ENCODE assay signal across 8 cellular contexts in genomic region chr22:20319041-20319744, GRCh38. TPM values are rescaled to one million over a fixed set of nuclear protein-coding genes. Genes with fewer than 3 reads are reported as not detected.
A peak's percentile ranks its signal among the peaks of the same experiment; 100 is the strongest.
DNase-seq lines count a peak whose midpoint lies in the region; ATAC-seq and TF ChIP-seq lines count a peak whose summit lies in the region.

No MANE protein-coding gene starts in this region.

- H3K9me3 ChIP-seq in CD4-positive, CD25-positive, alpha-beta regulatory T cell (ENCODE audit: control insufficient read depth in 2 of 2, low read length in 2 of 2) = no peaks in the 10 kb centered on the region
- H3K9me3 ChIP-seq in MM.1S (replicated peaks; ENCODE audit: insufficient read depth, low read length) (no peaks in the 10 kb centered on the region), mammary epithelial cell (replicated peaks; ENCODE audit: insufficient read depth, low read length) (no peaks in the 10 kb centered on the region), stomach smooth muscle (ENCODE audit: control insufficient read depth in 2 of 2, low read length in 2 of 2) (no peaks in the 10 kb centered on the region)

- dilution Hi-C loops in mammary epithelial cell (cut with HindIII; ENCODE audit: low sequenced_read_pairs) = no loop called here

- CTCF ChIA-PET in mammary epithelial cell (lab: Charles Lee; ENCODE audit: low non-redundant PET) = interaction anchor here (0.9 kb wide), 1 partner anchor 503 kb away, joined by 4 read pairs; no protein-coding TSS in a partner anchor

- H3F3A ChIP-seq in MM.1S (ENCODE audit: insufficient read depth, low read length) = no peaks in the 10 kb centered on the region

- TF ChIP-seq CTCF in MM.1S (IDR thresholded peaks at IDR 0.05; ENCODE audit: low read length) (no peak), mammary epithelial cell (conservative IDR thresholded peaks at IDR 0.05 in 1 of 2, IDR thresholded peaks at IDR 0.05 in 1 of 2; ENCODE audit: extremely low read depth in 1 of 2, insufficient read depth in 1 of 2, low read depth in 1 of 2, low read length in 2 of 2) (no peak)

- WGBS in mammary epithelial cell (ENCODE audit: low coverage, missing lambda C conversion rate) = 8% methylated on average over 11 of the region's 32 CpGs

- no peaks in the 10 kb centered on the region for H3K36me3 ChIP-seq in CD4-positive, CD25-positive, alpha-beta regulatory T cell (ENCODE audit: control insufficient read depth, insufficient read depth, low read length)
- H3K36me3 ChIP-seq in MM.1S (replicated peaks; ENCODE audit: insufficient read depth, low read length) (no peaks in the 10 kb centered on the region), mammary epithelial cell (ENCODE audit: insufficient read depth, low read length) (no peaks in the 10 kb centered on the region), stomach smooth muscle (ENCODE audit: control insufficient read depth in 2 of 2, insufficient read depth in 2 of 2, low read length in 2 of 2) (no peaks in the 10 kb centered on the region)

- H3K27me3 Mint-ChIP-seq in CD4-positive, CD25-positive, alpha-beta regulatory T cell = no peaks in the 10 kb centered on the region

- intact Hi-C loops in mammary epithelial cell (cut with micrococcal nuclease) = no loop called here

- no TSS peak for BruUV-seq in mammary epithelial cell (replicated peaks; lab: Mats Ljungman, UMichigan)

- H3K79me2 ChIP-seq in MM.1S (ENCODE audit: low read length) (peaks cover 34% of the 10 kb centered on the region), mammary epithelial cell (ENCODE audit: insufficient read depth, low read length) (peaks cover 18% of the 10 kb centered on the region)

- peaks cover 46% of the 10 kb centered on the region for H3K4me1 ChIP-seq in CD4-positive, CD25-positive, alpha-beta regulatory T cell (ENCODE audit: control insufficient read depth, insufficient read depth, low read length, poor library complexity, severe bottlenecking)
- H3K4me1 ChIP-seq in MM.1S (ENCODE audit: low read length) (peaks cover 10% of the 10 kb centered on the region; the same call in 1 of the 2 replicates), mammary epithelial cell (ENCODE audit: insufficient read depth, low read length) (peaks cover 13% of the 10 kb centered on the region), stomach smooth muscle (ENCODE audit: control insufficient read depth, insufficient read depth, low read length) (peaks cover 30% of the 10 kb centered on the region)

- in situ Hi-C loops in mammary epithelial cell (cut with MboI; ENCODE audit: low sequenced_read_pairs in 2 of 2) = no loop called here

- H3K36me3 Mint-ChIP-seq in CD4-positive, CD25-positive, alpha-beta regulatory T cell = no peaks in the 10 kb centered on the region

- peak overlapping the region; percentile 92 for H3K4me2 ChIP-seq in MM.1S (ENCODE audit: low read depth, low read length)
- peak overlapping the region; percentile 97 for H3K4me2 ChIP-seq in mammary epithelial cell (ENCODE audit: insufficient read depth, low read depth, low read length)

- H3K4me1 Mint-ChIP-seq in CD4-positive, CD25-positive, alpha-beta regulatory T cell = peaks cover 5 to 60% (median 32%) of the 10 kb centered on the region in 4 donors

- peak overlapping the region; percentile 69 to 75 (median 74) for H3K27ac Mint-ChIP-seq in CD4-positive, CD25-positive, alpha-beta regulatory T cell

- H3K9ac ChIP-seq in MM.1S (ENCODE audit: low read length) = peak overlapping the region; percentile 96; the same call in 1 of the 2 replicates
- peak overlapping the region; percentile 49 for H3K9ac ChIP-seq in mammary epithelial cell (ENCODE audit: insufficient read depth, low read length)
- peak overlapping the region; percentile 42 to 90 for H3K9ac ChIP-seq in stomach smooth muscle (ENCODE audit: low read length in 2 of 2)

- H3K9me2 ChIP-seq in MM.1S (replicated peaks; ENCODE audit: insufficient read depth, low read length) = no peaks in the 10 kb centered on the region

- no peak for ATAC-seq in CD4-positive, CD25-positive, alpha-beta regulatory T cell (ENCODE audit: low read depth in 2 of 2)
- ATAC-seq in GM21367 (IDR thresholded peaks at IDR 0.05; ENCODE audit: unreplicated experiment) = peak; percentile 10

- H3K9me3 Mint-ChIP-seq in CD4-positive, CD25-positive, alpha-beta regulatory T cell = no peaks in the 10 kb centered on the region

- H4K20me1 ChIP-seq in MM.1S (ENCODE audit: insufficient read depth, low read length) (no peaks in the 10 kb centered on the region), mammary epithelial cell (ENCODE audit: insufficient read depth, low read length) (no peaks in the 10 kb centered on the region)

- no peak for DNase-seq in CD4-positive, CD25-positive, alpha-beta regulatory T cell
- DNase-seq in MM.1S (peak; percentile 32), mammary epithelial cell (peak; percentile 31), kidney tubule cell (ENCODE audit: low spot score) (peak; percentile 33), NCI-H128 (lab: John Stamatoyannopoulos, UW; ENCODE audit: unreplicated experiment) (no peak), NCI-H2107 treated with DMSO at 0.1 percent for 48 hours (lab: John Stamatoyannopoulos, UW; ENCODE audit: unreplicated experiment) (no peak)

- H3K27ac ChIP-seq in CD4-positive, CD25-positive, alpha-beta regulatory T cell (ENCODE audit: insufficient read depth, low read length, poor library complexity, severe bottlenecking) = peak overlapping the region; percentile 63
- no peak overlapping the region for H3K27ac ChIP-seq in MM.1S (ENCODE audit: low read length)
- H3K27ac ChIP-seq in mammary epithelial cell (ENCODE audit: insufficient read depth, low read depth, low read length) = no peak overlapping the region
- peak overlapping the region; percentile 37 for H3K27ac ChIP-seq in stomach smooth muscle (ENCODE audit: low read length)

- peak overlapping the region; percentile 89 to 96 (median 92) for H3K4me3 Mint-ChIP-seq in CD4-positive, CD25-positive, alpha-beta regulatory T cell

- H3K27me3 ChIP-seq in CD4-positive, CD25-positive, alpha-beta regulatory T cell (ENCODE audit: control insufficient read depth, insufficient read depth, low read length) = no peaks in the 10 kb centered on the region
- no peaks in the 10 kb centered on the region for H3K27me3 ChIP-seq in MM.1S (replicated peaks; ENCODE audit: insufficient read depth, low read length)
- no peaks in the 10 kb centered on the region for H3K27me3 ChIP-seq in mammary epithelial cell (ENCODE audit: insufficient read depth, low read length)
- no peaks in the 10 kb centered on the region for H3K27me3 ChIP-seq in stomach smooth muscle (ENCODE audit: control insufficient read depth in 1 of 2, insufficient read depth in 2 of 2, low read length in 2 of 2)

- peak overlapping the region; percentile 69 for H3K4me3 ChIP-seq in CD4-positive, CD25-positive, alpha-beta regulatory T cell (ENCODE audit: low read depth, low read length)
- H3K4me3 ChIP-seq in MM.1S (ENCODE audit: low read length) (peak overlapping the region; percentile 100), mammary epithelial cell (replicated peaks in 1 of 3; ENCODE audit: insufficient read depth in 1 of 3, low read depth in 2 of 3, low read length in 3 of 3) (peak overlapping the region; percentile 88 to 92 (median 91)), stomach smooth muscle (ENCODE audit: low read length in 2 of 2) (peak overlapping the region; percentile 81 to 90)

- H2AFZ ChIP-seq in MM.1S (ENCODE audit: low read length) (peak overlapping the region; percentile 94), mammary epithelial cell (ENCODE audit: low read depth, low read length) (peak overlapping the region; percentile 96)

RNA-seq across cellular contexts. Expression of gene DGCR6L, which starts 0.7 kb away (rescaled TPM):
- total RNA-seq in CD4-positive, CD25-positive, alpha-beta regulatory T cell = 28.7 TPM
- 100 to 1,000 TPM; 106 to 123 (median 114) TPM for polyA plus RNA-seq in CD4-positive, CD25-positive, alpha-beta regulatory T cell
- 10 to 100 TPM; 28.7 to 40.8 TPM for total RNA-seq in mammary epithelial cell
- polyA plus RNA-seq in mammary epithelial cell = 40.6 TPM
- polyA minus RNA-seq in mammary epithelial cell = 6.7 TPM

RNA-seq across cellular contexts. Expression of gene RTN4R, which starts 51.1 kb away (rescaled TPM):
- 1.3 TPM for total RNA-seq in CD4-positive, CD25-positive, alpha-beta regulatory T cell
- polyA plus RNA-seq in CD4-positive, CD25-positive, alpha-beta regulatory T cell = 1 to 10 TPM; 1.2 to 3.3 (median 1.9) TPM
- total RNA-seq in mammary epithelial cell = 10 to 100 TPM in 1 of 2 donors, 1 to 10 TPM in 1; 3.8 to 10.5 TPM
- polyA plus RNA-seq in mammary epithelial cell = 10.5 TPM
- polyA minus RNA-seq in mammary epithelial cell = 2.4 TPM

Comparison
In these comparisons a context has a peak if more than half of its experiments do, and no peak if none do; other contexts are left out.
1. DNase-seq: peak in MM.1S (single experiment), mammary epithelial cell (single experiment) and kidney tubule cell (single experiment); none in CD4-positive, CD25-positive, alpha-beta regulatory T cell (0 of 3), NCI-H128 (single experiment) and NCI-H2107 treated with DMSO at 0.1 percent for 48 hours (single experiment).
2. H3K27ac ChIP-seq: peak in CD4-positive, CD25-positive, alpha-beta regulatory T cell (single experiment) and stomach smooth muscle (single experiment); none in MM.1S (single experiment) and mammary epithelial cell (single experiment).
3. Peak in every context shown above with its lines, with median percentiles within 50 percentile points of each other: H3K4me3 ChIP-seq and H3K9ac ChIP-seq.